Comparison of ENCODE assay signal across 12 cellular contexts in the genomic region with DNA sequence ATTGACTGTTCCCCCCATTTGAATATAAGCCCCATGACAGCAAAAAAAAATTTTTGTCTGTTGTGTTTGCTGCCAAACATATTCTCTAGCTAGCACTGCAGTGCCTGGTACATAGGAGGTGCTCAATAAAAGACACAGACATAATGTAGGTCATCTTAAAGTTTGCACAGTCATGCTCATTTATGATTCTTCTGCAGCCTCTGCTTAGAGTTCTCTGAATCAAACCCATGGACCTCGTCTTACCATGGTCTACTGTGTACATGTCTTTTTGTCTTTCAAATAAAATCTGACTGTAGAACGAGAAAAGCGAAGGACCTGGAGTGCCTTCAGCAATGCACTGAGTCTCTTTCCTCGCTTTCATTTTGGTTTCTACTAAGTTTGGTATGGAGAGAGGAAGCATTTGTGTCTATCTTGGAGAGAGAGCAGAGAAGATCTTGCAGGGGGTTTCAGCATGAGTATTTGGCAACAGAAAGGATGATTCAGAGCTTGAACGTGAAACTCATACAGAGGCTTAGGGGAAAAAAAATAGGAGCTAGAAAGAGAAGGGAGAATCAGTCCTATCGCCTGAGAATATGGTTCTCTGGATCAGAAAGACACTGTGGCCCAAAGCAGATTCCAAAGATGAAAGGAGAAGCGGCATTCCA. TPM values are rescaled to one million over a fixed set of nuclear protein-coding genes. Genes with fewer than 3 reads are reported as not detected.
DNase-seq lines count a peak whose midpoint lies in the region; ATAC-seq and TF ChIP-seq lines count a peak whose summit lies in the region.
"Had no signal": no experiment of that assay in that cellular context is flagged by ENCODE, and none has a peak within 500 bp of the region (broad histone marks: within the 10 kb centered on the region; RNA-seq: fewer than 3 reads in every experiment).

No MANE protein-coding gene starts in this region.

- no peaks in the 10 kb centered on the region for H4K20me1 ChIP-seq in neural progenitor cell (ENCODE audit: low read depth)

- H3K9me3 ChIP-seq in neural progenitor cell (ENCODE audit: low read depth): no peaks in the 10 kb centered on the region

- H3K4me1 ChIP-seq in neural progenitor cell: peaks cover 6% of the 10 kb centered on the region

- peaks cover 3% of the 10 kb centered on the region for H3K4me1 Mint-ChIP-seq in neural progenitor cell

- DNase-seq in ELR (ENCODE audit: low read depth) (peak; percentile 45), cardiac fibroblast (ENCODE audit: low read depth in 2 of 2) (peak; percentile 74 to 77), neural progenitor cell (ENCODE audit: low spot score) (no peak), caudate nucleus (lab: John Stamatoyannopoulos, UW) (no peak), GF-D8 (lab: John Stamatoyannopoulos, UW) (no peak), NCI-H2227 treated with DMSO at 0.1 percent for 48 hours (lab: John Stamatoyannopoulos, UW) (no peak)
- DNase-seq: NCI-H1930 had no signal

- TF ChIP-seq CTCF in cardiac fibroblast (IDR thresholded peaks at IDR 0.05; ENCODE audit: low read depth, low read length) (no peak), neural progenitor cell (IDR thresholded peaks at IDR 0.05) (no peak)

- H3K36me3 ChIP-seq in neural progenitor cell: no peaks in the 10 kb centered on the region

- no peak overlapping the region for H3K4me2 ChIP-seq in neural progenitor cell

- H3K4me3 Mint-ChIP-seq in neural progenitor cell: no peak overlapping the region

- ATAC-seq in HG03103 (IDR thresholded peaks at IDR 0.05; ENCODE audit: low read depth, unreplicated experiment) (peak; percentile 61), HG03108 (IDR thresholded peaks at IDR 0.05; ENCODE audit: unreplicated experiment) (no peak)
- ATAC-seq: SK-N-SH treated with all-trans-retinoic acid at 6 μM for 48 hours had no signal

- no peak overlapping the region for H3K9ac ChIP-seq in neural progenitor cell

- H3F3A ChIP-seq in neural progenitor cell (ENCODE audit: low read depth): no peaks in the 10 kb centered on the region

- H3K27ac Mint-ChIP-seq in neural progenitor cell: no peak overlapping the region

- H3K27ac ChIP-seq in neural progenitor cell: no peak overlapping the region
- H3K27ac ChIP-seq in caudate nucleus (ENCODE audit: low read depth, low read length): no peak overlapping the region
- H3K27ac ChIP-seq: C4-2B, epithelial cell of prostate had no signal

- H3K27me3 ChIP-seq in neural progenitor cell: no peaks in the 10 kb centered on the region

- no peaks in the 10 kb centered on the region for H3K36me3 Mint-ChIP-seq in neural progenitor cell

- H3K79me2 ChIP-seq in neural progenitor cell (ENCODE audit: low read depth): no peaks in the 10 kb centered on the region

- H3K4me3 ChIP-seq in cardiac fibroblast (replicated peaks in 1 of 2; ENCODE audit: low read depth in 2 of 2, low read length in 2 of 2) (peak overlapping the region in 1 of 2 donors; percentile 3), neural progenitor cell (no peak overlapping the region)

- peaks cover 5% of the 10 kb centered on the region for H3K27me3 Mint-ChIP-seq in neural progenitor cell (ENCODE audit: insufficient read depth, low read depth)

- H3K9me3 Mint-ChIP-seq in neural progenitor cell: no peaks in the 10 kb centered on the region

- peak overlapping the region; percentile 27 for H2AFZ ChIP-seq in neural progenitor cell (replicated peaks)

RNA-seq across cellular contexts. Expression of gene TMCC3, which starts 38.8 kb away (rescaled TPM):
- 7.2 and 9.5 TPM in 2 replicates for total RNA-seq in neural progenitor cell (ENCODE audit: low replicate concordance)

Comparison
In these comparisons a context has a peak if more than half of its experiments do, and no peak if none do; other contexts are left out.
1. DNase-seq: peak in ELR (single experiment) and cardiac fibroblast (2 of 2); none in neural progenitor cell (single experiment), caudate nucleus (0 of 61), GF-D8 (single experiment) and NCI-H2227 treated with DMSO at 0.1 percent for 48 hours (single experiment).